ENCODE assay signal across 1 cellular context in genomic region chr6:36546664-36546957, GRCh38.
TF ChIP-seq lines count a peak whose summit lies in the region.

No MANE protein-coding gene starts in this region.

TF ChIP-seq in H1, 55 proteins besides CTCF, POLR2A, EP300 and RAD21 (continued from another document):
- TF ChIP-seq CHD7 (IDR thresholded peaks at IDR 0.05; ENCODE audit: insufficient replicate concordance, low read length) (no peak), CEBPB (IDR thresholded peaks at IDR 0.05; ENCODE audit: low read depth, low read length) (no peak), GABPA (IDR thresholded peaks at IDR 0.05; ENCODE audit: borderline replicate concordance, insufficient read depth, low read length) (no peak), KDM5A (IDR thresholded peaks at IDR 0.05; ENCODE audit: low read length) (no peak), GTF2F1 (IDR thresholded peaks at IDR 0.05; ENCODE audit: borderline replicate concordance, low read depth, low read length) (no peak), TEAD4 (IDR thresholded peaks at IDR 0.05; ENCODE audit: low read depth, low read length) (no peak), POU5F1 (IDR thresholded peaks at IDR 0.05; ENCODE audit: low read depth, low read length) (no peak), JUN (IDR thresholded peaks at IDR 0.05; ENCODE audit: low read depth, low read length) (no peak), KDM1A (IDR thresholded peaks at IDR 0.05; ENCODE audit: borderline replicate concordance, low read length) (no peak), RBBP5 (IDR thresholded peaks at IDR 0.05; ENCODE audit: borderline replicate concordance, low read depth, low read length) (no peak), RXRA (IDR thresholded peaks at IDR 0.05; ENCODE audit: insufficient read depth, low read depth, low read length) (no peak), KDM4A (IDR thresholded peaks at IDR 0.05; ENCODE audit: low read depth, low read length, severe bottlenecking) (no peak), HDAC6 (IDR thresholded peaks at IDR 0.05; ENCODE audit: low read depth, low read length) (no peak), ZNF274 (IDR thresholded peaks at IDR 0.05; ENCODE audit: borderline replicate concordance, extremely low read depth, low read length) (no peak), SP4 (IDR thresholded peaks at IDR 0.05; ENCODE audit: low read length) (no peak), EZH2 (IDR thresholded peaks at IDR 0.05; ENCODE audit: low read depth, low read length, severe bottlenecking) (no peak), CHD1 (IDR thresholded peaks at IDR 0.05; ENCODE audit: low read depth, low read length) (no peak), CREB1 (IDR thresholded peaks at IDR 0.05) (no peak)
- TF ChIP-seq, protein P1, sequence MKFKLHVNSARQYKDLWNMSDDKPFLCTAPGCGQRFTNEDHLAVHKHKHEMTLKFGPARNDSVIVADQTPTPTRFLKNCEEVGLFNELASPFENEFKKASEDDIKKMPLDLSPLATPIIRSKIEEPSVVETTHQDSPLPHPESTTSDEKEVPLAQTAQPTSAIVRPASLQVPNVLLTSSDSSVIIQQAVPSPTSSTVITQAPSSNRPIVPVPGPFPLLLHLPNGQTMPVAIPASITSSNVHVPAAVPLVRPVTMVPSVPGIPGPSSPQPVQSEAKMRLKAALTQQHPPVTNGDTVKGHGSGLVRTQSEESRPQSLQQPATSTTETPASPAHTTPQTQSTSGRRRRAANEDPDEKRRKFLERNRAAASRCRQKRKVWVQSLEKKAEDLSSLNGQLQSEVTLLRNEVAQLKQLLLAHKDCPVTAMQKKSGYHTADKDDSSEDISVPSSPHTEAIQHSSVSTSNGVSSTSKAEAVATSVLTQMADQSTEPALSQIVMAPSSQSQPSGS (IDR thresholded peaks at IDR 0.05; ENCODE audit: low read length) = no peak
